Comparison of ENCODE assay signal across 8 cellular contexts in the genomic region with DNA sequence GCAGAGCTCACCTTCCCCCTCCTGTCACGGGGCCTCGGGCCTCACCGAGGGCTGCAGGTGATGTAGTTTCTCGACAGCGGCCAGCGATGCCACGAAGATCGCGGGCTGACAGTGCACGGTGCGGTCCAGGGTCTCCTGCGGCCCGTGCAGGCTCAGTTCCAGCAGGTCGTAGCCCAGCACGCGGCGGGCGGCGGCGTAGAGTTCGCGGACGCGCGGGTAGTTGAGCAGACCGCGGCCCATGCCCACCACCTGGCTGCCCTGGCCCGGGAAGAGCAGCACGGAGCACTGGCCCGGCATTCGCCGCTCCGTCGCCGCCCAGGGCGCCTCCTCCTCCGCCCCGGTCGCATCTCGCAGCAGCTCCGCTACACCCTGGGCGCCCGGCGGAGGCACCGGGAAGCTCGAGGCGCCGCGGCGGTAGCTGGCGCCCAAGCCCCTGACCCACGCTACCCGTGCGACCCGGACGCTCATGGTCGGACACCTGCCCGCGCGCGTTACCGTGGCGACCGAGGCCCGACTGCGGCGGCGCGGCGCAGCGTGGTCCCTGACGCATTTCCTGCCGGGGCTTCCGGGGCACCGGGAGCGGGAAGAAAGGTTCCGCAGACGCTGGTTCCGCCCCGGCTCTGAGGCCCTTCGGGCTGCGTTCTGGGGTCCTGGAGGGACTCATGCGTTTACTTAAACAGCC. TPM values are rescaled to one million over a fixed set of nuclear protein-coding genes. Genes with fewer than 3 reads are reported as not detected.
DNase-seq lines count a peak whose midpoint lies in the region; ATAC-seq and TF ChIP-seq lines count a peak whose summit lies in the region.

A gene with protein sequence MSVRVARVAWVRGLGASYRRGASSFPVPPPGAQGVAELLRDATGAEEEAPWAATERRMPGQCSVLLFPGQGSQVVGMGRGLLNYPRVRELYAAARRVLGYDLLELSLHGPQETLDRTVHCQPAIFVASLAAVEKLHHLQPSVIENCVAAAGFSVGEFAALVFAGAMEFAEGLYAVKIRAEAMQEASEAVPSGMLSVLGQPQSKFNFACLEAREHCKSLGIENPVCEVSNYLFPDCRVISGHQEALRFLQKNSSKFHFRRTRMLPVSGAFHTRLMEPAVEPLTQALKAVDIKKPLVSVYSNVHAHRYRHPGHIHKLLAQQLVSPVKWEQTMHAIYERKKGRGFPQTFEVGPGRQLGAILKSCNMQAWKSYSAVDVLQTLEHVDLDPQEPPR (minus strand): TSS at position 518 of the 682 bp plus-strand sequence. CDS start 50 bp downstream, at position 468.

- peaks cover 34% of the 10 kb centered on the region for H3K36me3 Mint-ChIP-seq in MCF 10A (ENCODE audit: insufficient read depth, unreplicated experiment)

- POLR2A ChIA-PET in MCF 10A (lab: Yijun Ruan, JAX): interaction anchor here (0.7 to 2.6 kb wide), 7 partner anchors 9 to 153 kb away, joined by 3 to 9 read pairs (median 3); partner anchors contain the start of gene PACSIN2

- intact Hi-C loops in MCF 10A (cut with micrococcal nuclease): no loop called here

- H3K27ac Mint-ChIP-seq in MCF 10A (ENCODE audit: low read depth, unreplicated experiment): peak within 1 kb of the TSS; percentile 35

- H3K27ac ChIP-seq in VCaP: peak within 1 kb of the TSS; percentile 97
- no peak within 1 kb of the TSS for H3K27ac ChIP-seq in iPS-20b (ENCODE audit: low read length)
- H3K27ac ChIP-seq in skeletal muscle tissue (ENCODE audit: low read depth, low read length): peak within 1 kb of the TSS; percentile 54

- CTCF ChIA-PET in MCF 10A (lab: Yijun Ruan, JAX): interaction anchor here (0.6 to 0.7 kb wide), 2 partner anchors 53 to 885 kb away, joined by 3 read pairs; no protein-coding TSS in a partner anchor

- DNase-seq in NCI-H2171 treated with DMSO at 0.1 percent for 48 hours (lab: John Stamatoyannopoulos, UW) (peak; percentile 78), MCF 10A (ENCODE audit: unreplicated experiment) (peak; percentile 65), GOT3 (lab: John Stamatoyannopoulos, UW) (no peak)

- H3K4me3 ChIP-seq in iPS-20b (ENCODE audit: low read length) (peak within 1 kb of the TSS; percentile 73), skeletal muscle tissue (ENCODE audit: low read length in 3 of 3) (peak within 1 kb of the TSS; percentile 91 to 99 (median 97))

- H3K9me3 ChIP-seq in iPS-20b (ENCODE audit: insufficient read depth, low read depth, low read length) (no peaks in the 10 kb centered on the region), skeletal muscle tissue (ENCODE audit: control insufficient read depth in 3 of 3, low read length in 3 of 3) (no peaks in the 10 kb centered on the region)

- TSS peak; percentile 55 for BruUV-seq in MCF 10A (replicated peaks; lab: Mats Ljungman, UMichigan)

- H3K36me3 ChIP-seq in iPS-20b (ENCODE audit: insufficient read depth, low read depth, low read length): peaks cover 32% of the 10 kb centered on the region
- peaks cover 23 to 30% (median 27%) of the 10 kb centered on the region in 3 donors for H3K36me3 ChIP-seq in skeletal muscle tissue (ENCODE audit: control insufficient read depth in 3 of 3, insufficient read depth in 3 of 3, low read length in 3 of 3)

- H3K9ac ChIP-seq in iPS-20b (ENCODE audit: low read depth, low read length): peak within 1 kb of the TSS; percentile 70; the same call in 1 of the 2 replicates
- peak within 1 kb of the TSS; percentile 83 to 88 (median 86) for H3K9ac ChIP-seq in skeletal muscle tissue (ENCODE audit: low read depth in 1 of 3, low read length in 3 of 3)

- H3K4me1 Mint-ChIP-seq in MCF 10A (ENCODE audit: insufficient read depth, unreplicated experiment): no peaks in the 10 kb centered on the region

- peak within 1 kb of the TSS; percentile 79 for H3K4me3 Mint-ChIP-seq in MCF 10A (ENCODE audit: unreplicated experiment)

- no peaks in the 10 kb centered on the region for H3K27me3 Mint-ChIP-seq in MCF 10A (ENCODE audit: insufficient read depth, unreplicated experiment)

- TF ChIP-seq CTCF in VCaP (conservative IDR thresholded peaks at IDR 0.05) (no peak), MCF 10A (IDR thresholded peaks at IDR 0.05; ENCODE audit: unreplicated experiment) (no peak)

- no peaks in the 10 kb centered on the region for H3K9me3 Mint-ChIP-seq in MCF 10A (ENCODE audit: unreplicated experiment)

- H3K27me3 ChIP-seq in iPS-20b (ENCODE audit: insufficient read depth, low read length) (no peaks in the 10 kb centered on the region), skeletal muscle tissue (ENCODE audit: control insufficient read depth in 3 of 3, insufficient read depth in 3 of 3, low read length in 3 of 3) (no peaks in the 10 kb centered on the region)

- H3K4me1 ChIP-seq in iPS-20b (ENCODE audit: insufficient read depth, low read length) (no peaks in the 10 kb centered on the region), skeletal muscle tissue (ENCODE audit: control insufficient read depth in 3 of 3, insufficient read depth in 3 of 3, low read length in 3 of 3) (peaks cover 4 to 24% (median 9%) of the 10 kb centered on the region in 3 donors)

- ATAC-seq in GM18517 (IDR thresholded peaks at IDR 0.05; ENCODE audit: unreplicated experiment): peak; percentile 65
- ATAC-seq in HG02885 (IDR thresholded peaks at IDR 0.05; ENCODE audit: poor library complexity, unreplicated experiment): peak; percentile 87

RNA-seq across cellular contexts. Expression of the gene that starts here (rescaled TPM):
- total RNA-seq in MCF 10A (2022) (17.6 and 18.8 TPM in 2 replicates), skeletal muscle tissue (8.4 TPM)
